ENCODE assay signal across 26 cellular contexts in genomic region chr11:32229566-32230240, GRCh38.
"Had no signal": no experiment of that assay in that cellular context is flagged by ENCODE, and none has a peak within 500 bp of the region (broad histone marks: within the 10 kb centered on the region; RNA-seq: fewer than 3 reads in every experiment).

No MANE protein-coding gene starts in this region.

- DNase-seq: activated B cell treated with CpG ODN at 0.5 μM for 24 hours; activated CD4-positive, alpha-beta T cell treated with anti-CD3 and anti-CD28 coated beads for 1 hour; activated CD4-positive, alpha-beta T cell treated with anti-CD3 and anti-CD28 coated beads, Interleukin-2, amount 10 ng/mL, durations not matched to agents 24 days and 14 days; activated CD4-positive, alpha-beta T cell treated with anti-CD3 and anti-CD28 coated beads, Interleukin-2, amount 50 U/mL, for 48 hours; activated CD8-positive, alpha-beta memory T cell treated with anti-CD3 and anti-CD28 coated beads, Interleukin-2, amount 10 ng/mL, durations not matched to agents 7 days and 5 days; activated effector memory CD4-positive, alpha-beta T cell treated with Interleukin-2 at 50 U/mL for 16 hours; activated naive CD4-positive, alpha-beta T cell; activated T-cell treated with anti-CD3 and anti-CD28 coated beads, Interleukin-2, amount 50 U/mL, for 24 hours; aorta; caudate nucleus; KBM-7; MG63; NCI-H1105; NCI-H146; NCI-H187 treated with DMSO at 0.1 percent for 48 hours; NCI-H446; NCI-H524; PC-3; SHP77 treated with DMSO at 0.1 percent for 48 hours; T-cell; T-helper 2 cell; T1000 had no signal

- H3K4me1 Mint-ChIP-seq: activated B cell treated with CpG ODN at 0.5 μM for 24 hours; activated CD4-positive, alpha-beta T cell treated with anti-CD3 and anti-CD28 coated beads, Interleukin-2, amount 10 ng/mL, durations not matched to agents 24 days and 14 days; activated CD8-positive, alpha-beta memory T cell treated with anti-CD3 and anti-CD28 coated beads, Interleukin-2, amount 10 ng/mL, durations not matched to agents 7 days and 5 days; activated naive CD4-positive, alpha-beta T cell treated with anti-CD3 and anti-CD28 coated beads, Interleukin-2, amount 50 U/mL, for 24 hours had no signal

- H3K9me3 ChIP-seq: breast epithelium, MG63 had no signal

- H3K9me3 Mint-ChIP-seq: activated B cell treated with CpG ODN at 0.5 μM for 24 hours; activated CD4-positive, alpha-beta T cell treated with anti-CD3 and anti-CD28 coated beads, Interleukin-2, amount 10 ng/mL, durations not matched to agents 24 days and 14 days; activated naive CD4-positive, alpha-beta T cell treated with anti-CD3 and anti-CD28 coated beads, Interleukin-2, amount 50 U/mL, for 24 hours; activated T-cell treated with anti-CD3 and anti-CD28 coated beads, Interleukin-2, amount 50 U/mL, for 24 hours; activated T-helper 1 cell treated with anti-CD3 and anti-CD28 coated beads, Interleukin-12 subunit alpha, Interleukin-12 subunit beta, Interleukin-2, Interleukin-4 antibody, amounts not matched to agents 30 ng/mL and 10 ng/mL and 1 ng/mL, durations not matched to agents 14 hours and 24 hours and 36 hours; T-cell had no signal

- H3K4me1 ChIP-seq: breast epithelium had no signal

- H3K36me3 ChIP-seq: breast epithelium, MG63 had no signal

- H3K27me3 ChIP-seq: breast epithelium, MG63 had no signal

- H3K27ac Mint-ChIP-seq: activated B cell treated with CpG ODN at 0.5 μM for 24 hours; activated CD4-positive, alpha-beta T cell treated with anti-CD3 and anti-CD28 coated beads, Interleukin-2, amount 10 ng/mL, durations not matched to agents 24 days and 14 days; activated CD8-positive, alpha-beta memory T cell treated with anti-CD3 and anti-CD28 coated beads, Interleukin-2, amount 10 ng/mL, durations not matched to agents 7 days and 5 days; activated naive CD4-positive, alpha-beta T cell treated with anti-CD3 and anti-CD28 coated beads, Interleukin-2, amount 50 U/mL, for 24 hours; activated T-cell treated with anti-CD3 and anti-CD28 coated beads, Interleukin-2, amount 50 U/mL, for 24 hours; activated T-helper 1 cell treated with anti-CD3 and anti-CD28 coated beads, Interleukin-12 subunit alpha, Interleukin-12 subunit beta, Interleukin-2, Interleukin-4 antibody, amounts not matched to agents 30 ng/mL and 10 ng/mL and 1 ng/mL, durations not matched to agents 14 hours and 24 hours and 36 hours; T-cell had no signal

- ATAC-seq: activated CD8-positive, alpha-beta memory T cell treated with anti-CD3 and anti-CD28 coated beads, Interleukin-2, amount 10 ng/mL, durations not matched to agents 7 days and 5 days; PC-3; T-cell had no signal

- H3K4me3 Mint-ChIP-seq: activated B cell treated with CpG ODN at 0.5 μM for 24 hours; activated CD4-positive, alpha-beta T cell treated with anti-CD3 and anti-CD28 coated beads, Interleukin-2, amount 10 ng/mL, durations not matched to agents 24 days and 14 days; activated CD8-positive, alpha-beta memory T cell treated with anti-CD3 and anti-CD28 coated beads, Interleukin-2, amount 10 ng/mL, durations not matched to agents 7 days and 5 days; activated naive CD4-positive, alpha-beta T cell treated with anti-CD3 and anti-CD28 coated beads, Interleukin-2, amount 50 U/mL, for 24 hours; activated T-cell treated with anti-CD3 and anti-CD28 coated beads, Interleukin-2, amount 50 U/mL, for 24 hours; activated T-helper 1 cell treated with anti-CD3 and anti-CD28 coated beads, Interleukin-12 subunit alpha, Interleukin-12 subunit beta, Interleukin-2, Interleukin-4 antibody, amounts not matched to agents 30 ng/mL and 10 ng/mL and 1 ng/mL, durations not matched to agents 14 hours and 24 hours and 36 hours; T-cell had no signal

- H3K36me3 Mint-ChIP-seq: activated CD8-positive, alpha-beta memory T cell treated with anti-CD3 and anti-CD28 coated beads, Interleukin-2, amount 10 ng/mL, durations not matched to agents 7 days and 5 days; activated naive CD4-positive, alpha-beta T cell treated with anti-CD3 and anti-CD28 coated beads, Interleukin-2, amount 50 U/mL, for 24 hours; T-cell had no signal

- H3K27ac ChIP-seq: breast epithelium, SK-N-MC had no signal

- H3K4me3 ChIP-seq: breast epithelium, MG63, SK-N-MC had no signal
